ENCODE assay signal across 16 cellular contexts in the genomic region with DNA sequence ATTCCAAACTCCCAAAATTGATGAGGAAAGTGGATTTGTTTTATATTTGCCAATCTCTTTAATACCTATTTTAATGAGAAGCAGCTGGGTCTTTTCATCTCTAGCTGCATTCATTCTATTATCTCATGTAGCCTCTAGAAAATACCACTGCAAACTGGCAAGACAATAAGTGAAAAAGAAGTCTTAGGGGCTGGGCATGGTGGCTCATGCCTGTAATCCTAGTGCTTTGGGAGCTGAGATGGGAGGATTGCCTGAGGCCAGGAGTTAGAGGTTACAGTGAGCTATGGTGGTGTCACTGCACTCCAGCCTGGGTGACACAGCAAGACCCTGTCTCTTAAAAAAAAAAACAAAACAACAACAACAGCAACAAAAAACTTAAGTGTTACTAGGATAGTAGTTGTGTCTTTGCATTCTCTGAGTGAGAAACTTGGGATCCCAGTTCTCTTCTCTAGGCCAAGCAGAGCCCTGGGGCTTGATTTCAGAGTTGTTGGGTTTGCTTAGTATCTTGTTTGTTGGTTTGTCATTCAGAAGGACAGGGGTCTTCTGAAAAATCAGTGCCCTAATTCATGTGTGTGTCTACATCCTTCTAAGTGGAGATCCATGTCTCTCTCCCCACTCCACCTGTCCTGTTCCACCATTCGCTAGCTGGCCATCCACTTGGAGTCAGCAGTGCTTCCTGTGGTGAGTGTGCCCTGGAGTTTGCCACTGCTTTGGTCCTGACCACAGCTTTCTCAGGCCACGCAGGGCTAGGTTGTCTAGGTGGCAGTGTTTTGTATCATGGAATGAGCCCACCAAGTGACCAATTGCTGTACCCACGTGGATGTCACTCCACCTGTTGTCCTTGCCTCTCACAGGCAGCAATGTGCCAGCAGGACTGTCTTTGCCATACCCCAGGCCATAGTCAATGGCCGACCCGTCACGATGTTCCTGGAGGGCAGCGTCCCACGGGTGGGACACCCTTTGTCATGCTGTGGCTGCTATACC. TPM values are rescaled to one million over a fixed set of nuclear protein-coding genes. Genes with fewer than 3 reads are reported as not detected.
DNase-seq lines count a peak whose midpoint lies in the region; ATAC-seq, FAIRE-seq and TF ChIP-seq lines count a peak whose summit lies in the region.
"Had no signal": no experiment of that assay in that cellular context is flagged by ENCODE, and none has a peak within 500 bp of the region (broad histone marks: within the 10 kb centered on the region; RNA-seq: fewer than 3 reads in every experiment).

No MANE protein-coding gene starts in this region.

- H3K9ac ChIP-seq in endothelial cell of umbilical vein (replicated peaks; ENCODE audit: extremely low read depth, insufficient read depth, low read length) (no peak overlapping the region), kidney (ENCODE audit: low read length in 2 of 2) (no peak overlapping the region)

- DNase-seq in activated CD8-positive, alpha-beta memory T cell treated with anti-CD3 and anti-CD28 coated beads, Interleukin-2, amount 10 ng/mL, durations not matched to agents 7 days and 5 days, result no peak
- no peak for DNase-seq in activated CD8-positive, alpha-beta memory T cell treated with anti-CD3 and anti-CD28 coated beads, Interleukin-2, amount 50 U/mL, for 48 hours
- DNase-seq in endothelial cell of umbilical vein (ENCODE audit: low read depth, low spot score), result no peak
- no peak for DNase-seq in progenitor cell of endocrine pancreas (ENCODE audit: low spot score, unreplicated experiment)
- DNase-seq in central memory CD4-positive, alpha-beta T cell, result no peak
- no peak for DNase-seq in kidney
- DNase-seq: activated CD4-positive, CD25-positive, alpha-beta regulatory T cell; activated naive CD4-positive, alpha-beta T cell treated with anti-CD3 and anti-CD28 coated beads, Interleukin-2, amount 50 U/mL, for 16 hours; IMR-90; NCI-H1048; stimulated activated naive CD4-positive, alpha-beta T cell treated with Interleukin-2 at 50 U/mL for 16 hours; T-helper 1 cell had no signal

- H3K9me3 Mint-ChIP-seq in activated CD8-positive, alpha-beta memory T cell treated with anti-CD3 and anti-CD28 coated beads, Interleukin-2, amount 10 ng/mL, durations not matched to agents 7 days and 5 days (ENCODE audit: low read depth), result no peaks in the 10 kb centered on the region
- H3K9me3 Mint-ChIP-seq in progenitor cell of endocrine pancreas (ENCODE audit: low read depth), result peaks cover 10% of the 10 kb centered on the region

- no peak overlapping the region for H2AFZ ChIP-seq in endothelial cell of umbilical vein (ENCODE audit: low read depth, low read length)

- TF ChIP-seq POLR2A in endothelial cell of umbilical vein (IDR thresholded peaks at IDR 0.05; ENCODE audit: low read depth, low read length), result no peak

- POLR2A ChIA-PET in endothelial cell of umbilical vein (lab: Charles Lee), result no interaction called here

- BruUV-seq in endothelial cell of umbilical vein (replicated peaks; lab: Mats Ljungman, UMichigan), result no TSS peak

- H3K36me3 ChIP-seq in KOPT-K1 (ENCODE audit: insufficient read depth, low read length), result peaks cover 6% of the 10 kb centered on the region; the same call in 1 of the 2 replicates
- H3K36me3 ChIP-seq in endothelial cell of umbilical vein (ENCODE audit: control insufficient read depth in 2 of 2, extremely low read depth in 1 of 2, insufficient read depth in 2 of 2, low read length in 2 of 2), result peaks cover 0 to 5% of the 10 kb centered on the region in 2 experiments
- H3K36me3 ChIP-seq in kidney (ENCODE audit: control insufficient read depth in 1 of 2, insufficient read depth in 2 of 2, low read length in 2 of 2), result peaks cover 0 to 2% of the 10 kb centered on the region in 2 donors

- H3K27ac Mint-ChIP-seq in activated CD8-positive, alpha-beta memory T cell treated with anti-CD3 and anti-CD28 coated beads, Interleukin-2, amount 10 ng/mL, durations not matched to agents 7 days and 5 days, result peak overlapping the region; percentile 4
- H3K27ac Mint-ChIP-seq in progenitor cell of endocrine pancreas, result peak overlapping the region; percentile 9

- TF ChIP-seq CTCF in endothelial cell of umbilical vein (IDR thresholded peaks at IDR 0.05; ENCODE audit: extremely low read depth in 1 of 2, insufficient read depth in 1 of 2, low read depth in 1 of 2, low read length in 2 of 2), result no peak
- TF ChIP-seq CTCF in progenitor cell of endocrine pancreas (IDR thresholded peaks at IDR 0.05; ENCODE audit: unreplicated experiment), result no peak
- no peak for TF ChIP-seq CTCF in kidney (IDR thresholded peaks at IDR 0.05; ENCODE audit: borderline replicate concordance, extremely low read depth, insufficient read depth)

- no peaks in the 10 kb centered on the region for H3K9me1 ChIP-seq in endothelial cell of umbilical vein (replicated peaks; ENCODE audit: control insufficient read depth, extremely low read depth, insufficient read depth, low read length)

- peaks cover 7% of the 10 kb centered on the region for H3K9me3 ChIP-seq in KOPT-K1 (ENCODE audit: insufficient read depth, low read length, poor library complexity, severe bottlenecking)
- no peaks in the 10 kb centered on the region for H3K9me3 ChIP-seq in endothelial cell of umbilical vein (replicated peaks; ENCODE audit: control insufficient read depth, insufficient read depth, low read length)
- H3K9me3 ChIP-seq in kidney (ENCODE audit: control insufficient read depth in 1 of 2, low read length in 2 of 2), result no peaks in the 10 kb centered on the region
- H3K9me3 ChIP-seq: A549 had no signal

- H3K27me3 Mint-ChIP-seq in activated CD8-positive, alpha-beta memory T cell treated with anti-CD3 and anti-CD28 coated beads, Interleukin-2, amount 10 ng/mL, durations not matched to agents 7 days and 5 days, result no peaks in the 10 kb centered on the region
- H3K27me3 Mint-ChIP-seq in progenitor cell of endocrine pancreas, result no peaks in the 10 kb centered on the region

- no peak overlapping the region for H3K4me3 ChIP-seq in endothelial cell of umbilical vein (replicated peaks in 1 of 3; ENCODE audit: insufficient read depth in 1 of 3, low read depth in 1 of 3, low read length in 3 of 3)
- H3K4me3 ChIP-seq in kidney (ENCODE audit: low read length in 2 of 2), result no peak overlapping the region
- H3K4me3 ChIP-seq: A549 had no signal

- peak overlapping the region; percentile 51 for H3K27ac ChIP-seq in KOPT-K1 (ENCODE audit: low read depth, low read length, poor library complexity, severe bottlenecking)
- no peak overlapping the region for H3K27ac ChIP-seq in endothelial cell of umbilical vein (ENCODE audit: insufficient read depth, low read depth, low read length)
- peak overlapping the region in 1 of 2 donors; percentile 21 for H3K27ac ChIP-seq in kidney (ENCODE audit: low read depth in 2 of 2, low read length in 2 of 2)
- H3K27ac ChIP-seq: A549 had no signal

- CTCF ChIA-PET in activated CD8-positive, alpha-beta memory T cell treated with anti-CD3 and anti-CD28 coated beads, Interleukin-2, amount 10 ng/mL, durations not matched to agents 7 days and 5 days (lab: Charles Lee), result interaction anchor here (1.2 kb wide), 1 partner anchor 10 kb away, joined by 3 read pairs; no protein-coding TSS in a partner anchor
- CTCF ChIA-PET in endothelial cell of umbilical vein (lab: Charles Lee), result no interaction called here

- no peak overlapping the region for H3K4me2 ChIP-seq in endothelial cell of umbilical vein (ENCODE audit: insufficient read depth, low read length)
- H3K4me2 ChIP-seq: A549 had no signal

- H3K4me1 ChIP-seq in endothelial cell of umbilical vein (ENCODE audit: control insufficient read depth, extremely low read depth, insufficient read depth, low read length), result no peaks in the 10 kb centered on the region
- peaks cover 10 to 25% of the 10 kb centered on the region in 2 donors for H3K4me1 ChIP-seq in kidney (ENCODE audit: control insufficient read depth in 1 of 2, insufficient read depth in 1 of 2, low read depth in 1 of 2, low read length in 2 of 2)

- ATAC-seq in activated CD8-positive, alpha-beta memory T cell treated with anti-CD3 and anti-CD28 coated beads, Interleukin-2, amount 10 ng/mL, durations not matched to agents 7 days and 5 days, result no peak
- no peak for ATAC-seq in GM21825 (IDR thresholded peaks at IDR 0.05; ENCODE audit: unreplicated experiment)
- ATAC-seq: A549, HCT116 had no signal

- FAIRE-seq in endothelial cell of umbilical vein (lab: Jason Lieb, UNC) (peak; percentile 64), kidney (lab: Jason Lieb, UNC) (no peak)
- FAIRE-seq: A549 had no signal

- H3K4me3 Mint-ChIP-seq in activated CD8-positive, alpha-beta memory T cell treated with anti-CD3 and anti-CD28 coated beads, Interleukin-2, amount 10 ng/mL, durations not matched to agents 7 days and 5 days, result no peak overlapping the region
- no peak overlapping the region for H3K4me3 Mint-ChIP-seq in progenitor cell of endocrine pancreas (ENCODE audit: low read depth)

- dilution Hi-C loops in endothelial cell of umbilical vein (cut with MboI; ENCODE audit: extremely low pct_ligation_motif_present, low sequenced_read_pairs), result no loop called here

- peaks cover 52% of the 10 kb centered on the region for H3K4me1 Mint-ChIP-seq in activated CD8-positive, alpha-beta memory T cell treated with anti-CD3 and anti-CD28 coated beads, Interleukin-2, amount 10 ng/mL, durations not matched to agents 7 days and 5 days
- peaks cover 10% of the 10 kb centered on the region for H3K4me1 Mint-ChIP-seq in progenitor cell of endocrine pancreas (ENCODE audit: low read depth)

- peaks cover 10% of the 10 kb centered on the region for H4K20me1 ChIP-seq in endothelial cell of umbilical vein (replicated peaks; ENCODE audit: control insufficient read depth, extremely low read depth, insufficient read depth, low read length)

- peaks cover 88% of the 10 kb centered on the region for H3K79me2 ChIP-seq in endothelial cell of umbilical vein (ENCODE audit: control insufficient read depth, insufficient read depth, low read length)

- peaks cover 42% of the 10 kb centered on the region for H3K36me3 Mint-ChIP-seq in activated CD8-positive, alpha-beta memory T cell treated with anti-CD3 and anti-CD28 coated beads, Interleukin-2, amount 10 ng/mL, durations not matched to agents 7 days and 5 days
- peaks cover 30% of the 10 kb centered on the region for H3K36me3 Mint-ChIP-seq in progenitor cell of endocrine pancreas (ENCODE audit: insufficient read depth)

- H3K27me3 ChIP-seq in endothelial cell of umbilical vein (ENCODE audit: control insufficient read depth in 2 of 2, insufficient read depth in 2 of 2, low read length in 2 of 2), result no peaks in the 10 kb centered on the region

- intact Hi-C loops in endothelial cell of umbilical vein (cut with micrococcal nuclease), result no loop called here
- intact Hi-C loops in kidney (cut with DNase I), result no loop called here

RNA-seq across cellular contexts. Expression of a gene that starts 19.5 kb away (rescaled TPM):
- total RNA-seq in activated CD8-positive, alpha-beta memory T cell treated with anti-CD3 and anti-CD28 coated beads, Interleukin-2, amount 10 ng/mL, durations not matched to agents 7 days and 5 days, result 10 to 100 TPM; 88.5 to 89.9 TPM
- 105 and 108 TPM in 2 replicates for total RNA-seq in endothelial cell of umbilical vein
- 89.1 and 112 TPM in 2 replicates for polyA plus RNA-seq in endothelial cell of umbilical vein
- 39.0 and 39.1 TPM in 2 replicates for polyA plus RNA-seq in endothelial cell of umbilical vein (2011; cell fraction: cytosol; rRNA removed)
- polyA plus RNA-seq in endothelial cell of umbilical vein (2011; cell fraction: nucleus; rRNA removed), result 294 and 326 TPM in 2 replicates
- polyA plus RNA-seq in endothelial cell of umbilical vein (2012), result 95.9 and 98.6 TPM in 2 replicates
- polyA minus RNA-seq in endothelial cell of umbilical vein, result 370 and 490 TPM in 2 replicates
- polyA minus RNA-seq in endothelial cell of umbilical vein (2011; cell fraction: cytosol; rRNA and poly(A)+ RNA removed), result 222 TPM
- 128 and 163 TPM in 2 replicates for polyA minus RNA-seq in endothelial cell of umbilical vein (2011; cell fraction: nucleus; rRNA and poly(A)+ RNA removed)
- 230 and 239 TPM in 2 replicates for total RNA-seq in progenitor cell of endocrine pancreas
- total RNA-seq in kidney, result 177 TPM
- polyA plus RNA-seq in kidney (ENCODE audit: insufficient read depth, low read depth, low replicate concordance), result 70.4 TPM
